In genomic region chr11:127252321-127252720, GRCh38 we compare ENCODE assay signal across 17 cellular contexts.
A peak's percentile ranks its signal among the peaks of the same experiment; 100 is the strongest.
DNase-seq lines count a peak whose midpoint lies in the region; ATAC-seq, FAIRE-seq and TF ChIP-seq lines count a peak whose summit lies in the region.
"Had no signal": no experiment of that assay in that cellular context is flagged by ENCODE, and none has a peak within 500 bp of the region (broad histone marks: within the 10 kb centered on the region; RNA-seq: fewer than 3 reads in every experiment).

No MANE protein-coding gene starts in this region.

- peak; percentile 80 for ATAC-seq in GM21367 (IDR thresholded peaks at IDR 0.05; ENCODE audit: unreplicated experiment)
- ATAC-seq in right cardiac atrium: peak; percentile 26 to 67
- ATAC-seq: activated CD4-positive, CD25-positive, alpha-beta regulatory T cell treated with anti-CD3 and anti-CD28 coated beads, Interleukin-2, amount 50 U/mL, for 24 hours; body of pancreas; PC-3; right lobe of liver had no signal

- H3K9me2 ChIP-seq in MM.1S (replicated peaks; ENCODE audit: insufficient read depth, low read length): no peaks in the 10 kb centered on the region

- H2AFZ ChIP-seq in MM.1S (ENCODE audit: low read length): peak overlapping the region; percentile 5

- TF ChIP-seq CTCF in MM.1S (IDR thresholded peaks at IDR 0.05; ENCODE audit: low read length): no peak; the same call in 1 of the 2 replicates
- no peak for TF ChIP-seq CTCF in uterus (IDR thresholded peaks at IDR 0.05)

- intact Hi-C loops in right cardiac atrium (cut with DNase I): no loop called here
- intact Hi-C loops in uterus (cut with DNase I; ENCODE audit: low total_unique reads): no loop called here

- no peaks in the 10 kb centered on the region; a peak in 1 of 22 replicates for H4K20me1 ChIP-seq in BLaER1 treated with 17β-estradiol and CSF1 and Interleukin-3, amounts not matched to agents 10 nM and 100 nM
- no peaks in the 10 kb centered on the region for H4K20me1 ChIP-seq in MM.1S (ENCODE audit: insufficient read depth, low read length)

- no peak for TF ChIP-seq POLR2A in uterus (IDR thresholded peaks at IDR 0.05)

- FAIRE-seq in small intestine (lab: Jason Lieb, UNC): no peak

- peak overlapping the region in 9 of 11 experiments; percentile 27 to 71 (median 53); a peak in 18 of 22 replicates for H3K27ac ChIP-seq in BLaER1 treated with 17β-estradiol and CSF1 and Interleukin-3, amounts not matched to agents 10 nM and 100 nM
- H3K27ac ChIP-seq in MM.1S (ENCODE audit: low read length) (peak overlapping the region; percentile 64), right cardiac atrium (ENCODE audit: low read length) (no peak overlapping the region), uterus (no peak overlapping the region), small intestine (ENCODE audit: low read depth in 1 of 2, low read length in 1 of 2) (no peak overlapping the region)
- H3K27ac ChIP-seq: body of pancreas, right lobe of liver, vagina had no signal

- H3K9me3 ChIP-seq in BLaER1 treated with 17β-estradiol and CSF1 and Interleukin-3, amounts not matched to agents 10 nM and 100 nM (replicated peaks in 1 of 11): no peaks in the 10 kb centered on the region
- H3K9me3 ChIP-seq in MM.1S (replicated peaks; ENCODE audit: insufficient read depth, low read length): no peaks in the 10 kb centered on the region
- no peaks in the 10 kb centered on the region for H3K9me3 ChIP-seq in right cardiac atrium (ENCODE audit: control insufficient read depth, low read length)
- no peaks in the 10 kb centered on the region for H3K9me3 ChIP-seq in uterus
- H3K9me3 ChIP-seq in small intestine (ENCODE audit: control insufficient read depth, low read depth): no peaks in the 10 kb centered on the region
- H3K9me3 ChIP-seq: body of pancreas, right lobe of liver, vagina had no signal

- H3K9ac ChIP-seq in BLaER1 treated with 17β-estradiol and CSF1 and Interleukin-3, amounts not matched to agents 10 nM and 100 nM: peak overlapping the region in 9 of 11 experiments; percentile 7 to 65 (median 30); a peak in 13 of 22 replicates
- H3K9ac ChIP-seq in MM.1S (ENCODE audit: low read length): peak overlapping the region; percentile 32

- H3K36me3 ChIP-seq in BLaER1 treated with 17β-estradiol and CSF1 and Interleukin-3, amounts not matched to agents 10 nM and 100 nM: no peaks in the 10 kb centered on the region
- H3K36me3 ChIP-seq in MM.1S (replicated peaks; ENCODE audit: insufficient read depth, low read length) (no peaks in the 10 kb centered on the region), uterus (no peaks in the 10 kb centered on the region), small intestine (ENCODE audit: control insufficient read depth in 2 of 2, insufficient read depth in 2 of 2, low read length in 2 of 2) (no peaks in the 10 kb centered on the region)
- H3K36me3 ChIP-seq: right lobe of liver, vagina had no signal

- H3K4me2 ChIP-seq in BLaER1 treated with 17β-estradiol and CSF1 and Interleukin-3, amounts not matched to agents 10 nM and 100 nM: peak overlapping the region; percentile 72 to 84 (median 78)
- peak overlapping the region; percentile 40 for H3K4me2 ChIP-seq in MM.1S (ENCODE audit: low read depth, low read length)

- H3K27me3 ChIP-seq in BLaER1 treated with 17β-estradiol and CSF1 and Interleukin-3, amounts not matched to agents 10 nM and 100 nM: 0 out of 22 replicates have a peak, but pooled peaks cover 0 to 3% (median 0%) of the 10 kb centered on the region in 11 experiments
- H3K27me3 ChIP-seq in MM.1S (replicated peaks; ENCODE audit: insufficient read depth, low read length) (no peaks in the 10 kb centered on the region), right cardiac atrium (ENCODE audit: control insufficient read depth, insufficient read depth) (no peaks in the 10 kb centered on the region), uterus (no peaks in the 10 kb centered on the region), small intestine (ENCODE audit: control insufficient read depth in 2 of 2, insufficient read depth in 2 of 2, low read length in 2 of 2) (no peaks in the 10 kb centered on the region)
- H3K27me3 ChIP-seq: body of pancreas, right lobe of liver, vagina had no signal

- peaks cover 17 to 41% (median 32%) of the 10 kb centered on the region in 10 experiments for H3K4me1 ChIP-seq in BLaER1 treated with 17β-estradiol and CSF1 and Interleukin-3, amounts not matched to agents 10 nM and 100 nM
- peaks cover 24% of the 10 kb centered on the region for H3K4me1 ChIP-seq in MM.1S (ENCODE audit: low read length)
- H3K4me1 ChIP-seq in right cardiac atrium (ENCODE audit: control insufficient read depth, insufficient read depth, low read length): peaks cover 9% of the 10 kb centered on the region
- H3K4me1 ChIP-seq in uterus: no peaks in the 10 kb centered on the region
- H3K4me1 ChIP-seq in small intestine (ENCODE audit: control insufficient read depth in 2 of 2, insufficient read depth in 1 of 2, low read depth in 1 of 2, low read length in 1 of 2): no peaks in the 10 kb centered on the region
- H3K4me1 ChIP-seq: body of pancreas, right lobe of liver, vagina had no signal

- H3K4me3 ChIP-seq in BLaER1 treated with 17β-estradiol and CSF1 and Interleukin-3, amounts not matched to agents 10 nM and 100 nM: no peak overlapping the region
- H3K4me3 ChIP-seq in MM.1S (ENCODE audit: low read length) (no peak overlapping the region; the same call in 1 of the 2 replicates), right cardiac atrium (ENCODE audit: low read length) (no peak overlapping the region), uterus (no peak overlapping the region), small intestine (ENCODE audit: low read depth in 1 of 2, low read length in 2 of 2) (no peak overlapping the region)
- H3K4me3 ChIP-seq: body of pancreas, right lobe of liver, vagina had no signal

- no peaks in the 10 kb centered on the region for H3K79me2 ChIP-seq in MM.1S (ENCODE audit: low read length)

- 61% methylated on average over 3 of the region's 3 CpGs for WGBS in right cardiac atrium
- 47 to 59% (median 55%) methylated on average over 3 of the region's 3 CpGs for WGBS in small intestine, 3 donors

- peak; percentile 82 for DNase-seq in MM.1S
- DNase-seq in right cardiac atrium: no peak
- DNase-seq in activated CD4-positive, CD25-positive, alpha-beta regulatory T cell (lab: John Stamatoyannopoulos, UW): no peak
- no peak for DNase-seq in uterus
- DNase-seq in small intestine: no peak
- DNase-seq in cortex of kidney (lab: John Stamatoyannopoulos, UW): no peak
- DNase-seq: activated CD8-positive, alpha-beta memory T cell treated with anti-CD3 and anti-CD28 coated beads, Interleukin-2, amount 50 U/mL, for 4 hours; activated naive CD4-positive, alpha-beta T cell; body of pancreas; NCI-H2227 treated with DMSO at 0.1 percent for 48 hours; PC-3; right lobe of liver; stimulated activated naive CD4-positive, alpha-beta T cell had no signal

- no peaks in the 10 kb centered on the region for H3F3A ChIP-seq in MM.1S (ENCODE audit: insufficient read depth, low read length)

Comparison
In these comparisons a context has a peak if more than half of its experiments do, and no peak if none do; other contexts are left out.
1. H3K27ac ChIP-seq: peak in BLaER1 treated with 17β-estradiol and CSF1 and Interleukin-3, amounts not matched to agents 10 nM and 100 nM (9 of 11) and MM.1S (single experiment); none in right cardiac atrium (single experiment), uterus (0 of 2) and small intestine (0 of 2).